Comparison of ENCODE assay signal across 8 cellular contexts in the genomic region with DNA sequence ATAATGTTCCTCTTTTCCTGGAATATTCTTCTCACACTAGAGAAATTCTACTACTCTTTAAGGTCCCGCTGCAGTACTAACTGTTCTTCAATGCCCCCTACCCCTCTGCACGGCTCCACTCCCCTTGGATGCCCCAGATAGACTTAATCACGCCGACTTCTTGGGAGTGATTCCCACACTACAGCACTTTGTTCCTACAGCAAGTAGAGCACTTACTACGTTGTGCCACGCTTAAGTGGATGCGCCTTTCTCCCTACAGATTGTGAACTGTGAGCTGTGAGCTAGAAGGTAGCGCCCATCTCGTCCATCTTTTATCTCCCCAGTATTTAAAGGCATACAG. TPM values are rescaled to one million over a fixed set of nuclear protein-coding genes. Genes with fewer than 3 reads are reported as not detected.
DNase-seq lines count a peak whose midpoint lies in the region; ATAC-seq lines count a peak whose summit lies in the region.

No MANE protein-coding gene starts in this region.

- H3K36me3 Mint-ChIP-seq in activated CD4-positive, alpha-beta memory T cell treated with anti-CD3 and anti-CD28 coated beads, Interleukin-2, amount 10 ng/mL, durations not matched to agents 7 days and 5 days (ENCODE audit: low read depth): peaks cover 52% of the 10 kb centered on the region

- ATAC-seq in stimulated activated naive CD8-positive, alpha-beta T cell treated with anti-CD3 and anti-CD28 coated beads, Interleukin-15, amount 100 ng/mL, for 72 hours: no peak
- ATAC-seq in GM19023 (IDR thresholded peaks at IDR 0.05; ENCODE audit: unreplicated experiment) (no peak), GM21447 (IDR thresholded peaks at IDR 0.05; ENCODE audit: unreplicated experiment) (no peak), HG03159 (IDR thresholded peaks at IDR 0.05; ENCODE audit: unreplicated experiment) (no peak)

- CTCF ChIA-PET in activated CD4-positive, alpha-beta memory T cell treated with anti-CD3 and anti-CD28 coated beads, Interleukin-2, amount 10 ng/mL, durations not matched to agents 7 days and 5 days (lab: Charles Lee): interaction anchor here (1.0 to 2.6 kb wide), 3 partner anchors 23 to 270 kb away, joined by 4 to 14 read pairs (median 5); partner anchors contain the start of gene HNRNPR

- DNase-seq in NCI-H510A treated with DMSO at 0.1 percent for 48 hours (lab: John Stamatoyannopoulos, UW) (peak; percentile 51), NCI-H510A (lab: John Stamatoyannopoulos, UW) (no peak)
- DNase-seq in activated CD4-positive, alpha-beta memory T cell treated with anti-CD3 and anti-CD28 coated beads, Interleukin-2, amount 10 ng/mL, durations not matched to agents 7 days and 5 days: no peak
- DNase-seq in stimulated activated naive CD8-positive, alpha-beta T cell treated with anti-CD3 and anti-CD28 coated beads, Interleukin-15, amount 100 ng/mL, for 72 hours: no peak

- H3K4me1 Mint-ChIP-seq in activated CD4-positive, alpha-beta memory T cell treated with anti-CD3 and anti-CD28 coated beads, Interleukin-2, amount 10 ng/mL, durations not matched to agents 7 days and 5 days: peaks cover 31% of the 10 kb centered on the region
- peaks cover 47% of the 10 kb centered on the region for H3K4me1 Mint-ChIP-seq in stimulated activated naive CD8-positive, alpha-beta T cell treated with anti-CD3 and anti-CD28 coated beads, Interleukin-15, amount 100 ng/mL, for 72 hours

- POLR2A ChIA-PET in activated CD4-positive, alpha-beta memory T cell treated with anti-CD3 and anti-CD28 coated beads, Interleukin-2, amount 10 ng/mL, durations not matched to agents 7 days and 5 days (lab: Charles Lee): interaction anchor here (1.5 to 3.6 kb wide), 6 partner anchors 10 to 30 kb away, joined by 7 to 60 read pairs (median 10); partner anchors contain the start of gene HNRNPR

- peaks cover 86% of the 10 kb centered on the region for H3K27me3 ChIP-seq in iPS-20b (ENCODE audit: insufficient read depth, low read length)

- peaks cover 26% of the 10 kb centered on the region for H3K9me3 Mint-ChIP-seq in activated CD4-positive, alpha-beta memory T cell treated with anti-CD3 and anti-CD28 coated beads, Interleukin-2, amount 10 ng/mL, durations not matched to agents 7 days and 5 days
- H3K9me3 Mint-ChIP-seq in stimulated activated naive CD8-positive, alpha-beta T cell treated with anti-CD3 and anti-CD28 coated beads, Interleukin-15, amount 100 ng/mL, for 72 hours: peaks cover 9 to 21% of the 10 kb centered on the region in 2 donors

- H3K36me3 ChIP-seq in iPS-20b (ENCODE audit: insufficient read depth, low read depth, low read length): peaks cover 6% of the 10 kb centered on the region

- peak overlapping the region; percentile 79 for H3K27ac Mint-ChIP-seq in activated CD4-positive, alpha-beta memory T cell treated with anti-CD3 and anti-CD28 coated beads, Interleukin-2, amount 10 ng/mL, durations not matched to agents 7 days and 5 days
- H3K27ac Mint-ChIP-seq in stimulated activated naive CD8-positive, alpha-beta T cell treated with anti-CD3 and anti-CD28 coated beads, Interleukin-15, amount 100 ng/mL, for 72 hours: peak overlapping the region; percentile 98

- peak overlapping the region; percentile 99 for H3K4me3 ChIP-seq in iPS-20b (ENCODE audit: low read length)

- peak overlapping the region; percentile 47; the same call in 1 of the 2 replicates for H3K9ac ChIP-seq in iPS-20b (ENCODE audit: low read depth, low read length)

- H3K27ac ChIP-seq in iPS-20b (ENCODE audit: low read length): no peak overlapping the region

- H3K4me3 Mint-ChIP-seq in activated CD4-positive, alpha-beta memory T cell treated with anti-CD3 and anti-CD28 coated beads, Interleukin-2, amount 10 ng/mL, durations not matched to agents 7 days and 5 days: peak overlapping the region; percentile 98
- H3K4me3 Mint-ChIP-seq in stimulated activated naive CD8-positive, alpha-beta T cell treated with anti-CD3 and anti-CD28 coated beads, Interleukin-15, amount 100 ng/mL, for 72 hours: peak overlapping the region; percentile 98

- H3K4me1 ChIP-seq in iPS-20b (ENCODE audit: insufficient read depth, low read length): peaks cover 19% of the 10 kb centered on the region

- no peaks in the 10 kb centered on the region for H3K27me3 Mint-ChIP-seq in activated CD4-positive, alpha-beta memory T cell treated with anti-CD3 and anti-CD28 coated beads, Interleukin-2, amount 10 ng/mL, durations not matched to agents 7 days and 5 days
- no peaks in the 10 kb centered on the region for H3K27me3 Mint-ChIP-seq in stimulated activated naive CD8-positive, alpha-beta T cell treated with anti-CD3 and anti-CD28 coated beads, Interleukin-15, amount 100 ng/mL, for 72 hours

- peaks cover 21% of the 10 kb centered on the region for H3K9me3 ChIP-seq in iPS-20b (ENCODE audit: insufficient read depth, low read depth, low read length)

RNA-seq across cellular contexts. Expression of gene ZNF436, which starts 2.2 kb away (rescaled TPM):
- 1 to 10 TPM; 6.1 to 6.8 TPM for total RNA-seq in activated CD4-positive, alpha-beta memory T cell treated with anti-CD3 and anti-CD28 coated beads, Interleukin-2, amount 10 ng/mL, durations not matched to agents 7 days and 5 days

RNA-seq across cellular contexts. Expression of gene HNRNPR, which starts 23.3 kb away (rescaled TPM):
- 100 to 1,000 TPM; 175 to 179 TPM for total RNA-seq in activated CD4-positive, alpha-beta memory T cell treated with anti-CD3 and anti-CD28 coated beads, Interleukin-2, amount 10 ng/mL, durations not matched to agents 7 days and 5 days

RNA-seq across cellular contexts. Expression of gene TCEA3, which starts 57.1 kb away (rescaled TPM):
- total RNA-seq in activated CD4-positive, alpha-beta memory T cell treated with anti-CD3 and anti-CD28 coated beads, Interleukin-2, amount 10 ng/mL, durations not matched to agents 7 days and 5 days: 1 to 10 TPM; 1.2 to 1.7 TPM
